ENCODE assay signal across 1 cellular context in the genomic region with DNA sequence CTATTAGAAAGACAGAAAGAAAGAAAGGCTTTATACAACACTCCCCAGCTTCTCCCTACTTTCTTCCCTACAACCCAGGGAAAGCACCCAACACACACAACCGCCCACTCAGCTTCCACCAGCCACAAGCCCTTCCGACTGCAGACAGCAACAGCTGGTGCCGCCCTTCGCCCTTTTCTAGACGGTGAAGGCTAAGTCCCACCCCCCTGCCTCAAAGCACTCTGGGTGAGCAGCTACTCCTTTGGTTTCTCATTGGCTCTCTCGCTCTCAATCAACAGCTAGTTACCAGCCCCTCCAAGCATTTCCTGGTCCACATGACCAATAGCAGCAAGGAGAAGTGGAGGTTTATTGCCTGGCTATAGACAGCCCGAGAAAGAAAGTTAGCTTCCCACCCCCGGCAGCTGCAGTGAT.
TF ChIP-seq lines count a peak whose summit lies in the region.

No MANE protein-coding gene starts in this region.

TF ChIP-seq in K562, 482 proteins besides CTCF, POLR2A, EP300 and RAD21 (continued from another document and continues in another):
- TF ChIP-seq, protein P1, sequence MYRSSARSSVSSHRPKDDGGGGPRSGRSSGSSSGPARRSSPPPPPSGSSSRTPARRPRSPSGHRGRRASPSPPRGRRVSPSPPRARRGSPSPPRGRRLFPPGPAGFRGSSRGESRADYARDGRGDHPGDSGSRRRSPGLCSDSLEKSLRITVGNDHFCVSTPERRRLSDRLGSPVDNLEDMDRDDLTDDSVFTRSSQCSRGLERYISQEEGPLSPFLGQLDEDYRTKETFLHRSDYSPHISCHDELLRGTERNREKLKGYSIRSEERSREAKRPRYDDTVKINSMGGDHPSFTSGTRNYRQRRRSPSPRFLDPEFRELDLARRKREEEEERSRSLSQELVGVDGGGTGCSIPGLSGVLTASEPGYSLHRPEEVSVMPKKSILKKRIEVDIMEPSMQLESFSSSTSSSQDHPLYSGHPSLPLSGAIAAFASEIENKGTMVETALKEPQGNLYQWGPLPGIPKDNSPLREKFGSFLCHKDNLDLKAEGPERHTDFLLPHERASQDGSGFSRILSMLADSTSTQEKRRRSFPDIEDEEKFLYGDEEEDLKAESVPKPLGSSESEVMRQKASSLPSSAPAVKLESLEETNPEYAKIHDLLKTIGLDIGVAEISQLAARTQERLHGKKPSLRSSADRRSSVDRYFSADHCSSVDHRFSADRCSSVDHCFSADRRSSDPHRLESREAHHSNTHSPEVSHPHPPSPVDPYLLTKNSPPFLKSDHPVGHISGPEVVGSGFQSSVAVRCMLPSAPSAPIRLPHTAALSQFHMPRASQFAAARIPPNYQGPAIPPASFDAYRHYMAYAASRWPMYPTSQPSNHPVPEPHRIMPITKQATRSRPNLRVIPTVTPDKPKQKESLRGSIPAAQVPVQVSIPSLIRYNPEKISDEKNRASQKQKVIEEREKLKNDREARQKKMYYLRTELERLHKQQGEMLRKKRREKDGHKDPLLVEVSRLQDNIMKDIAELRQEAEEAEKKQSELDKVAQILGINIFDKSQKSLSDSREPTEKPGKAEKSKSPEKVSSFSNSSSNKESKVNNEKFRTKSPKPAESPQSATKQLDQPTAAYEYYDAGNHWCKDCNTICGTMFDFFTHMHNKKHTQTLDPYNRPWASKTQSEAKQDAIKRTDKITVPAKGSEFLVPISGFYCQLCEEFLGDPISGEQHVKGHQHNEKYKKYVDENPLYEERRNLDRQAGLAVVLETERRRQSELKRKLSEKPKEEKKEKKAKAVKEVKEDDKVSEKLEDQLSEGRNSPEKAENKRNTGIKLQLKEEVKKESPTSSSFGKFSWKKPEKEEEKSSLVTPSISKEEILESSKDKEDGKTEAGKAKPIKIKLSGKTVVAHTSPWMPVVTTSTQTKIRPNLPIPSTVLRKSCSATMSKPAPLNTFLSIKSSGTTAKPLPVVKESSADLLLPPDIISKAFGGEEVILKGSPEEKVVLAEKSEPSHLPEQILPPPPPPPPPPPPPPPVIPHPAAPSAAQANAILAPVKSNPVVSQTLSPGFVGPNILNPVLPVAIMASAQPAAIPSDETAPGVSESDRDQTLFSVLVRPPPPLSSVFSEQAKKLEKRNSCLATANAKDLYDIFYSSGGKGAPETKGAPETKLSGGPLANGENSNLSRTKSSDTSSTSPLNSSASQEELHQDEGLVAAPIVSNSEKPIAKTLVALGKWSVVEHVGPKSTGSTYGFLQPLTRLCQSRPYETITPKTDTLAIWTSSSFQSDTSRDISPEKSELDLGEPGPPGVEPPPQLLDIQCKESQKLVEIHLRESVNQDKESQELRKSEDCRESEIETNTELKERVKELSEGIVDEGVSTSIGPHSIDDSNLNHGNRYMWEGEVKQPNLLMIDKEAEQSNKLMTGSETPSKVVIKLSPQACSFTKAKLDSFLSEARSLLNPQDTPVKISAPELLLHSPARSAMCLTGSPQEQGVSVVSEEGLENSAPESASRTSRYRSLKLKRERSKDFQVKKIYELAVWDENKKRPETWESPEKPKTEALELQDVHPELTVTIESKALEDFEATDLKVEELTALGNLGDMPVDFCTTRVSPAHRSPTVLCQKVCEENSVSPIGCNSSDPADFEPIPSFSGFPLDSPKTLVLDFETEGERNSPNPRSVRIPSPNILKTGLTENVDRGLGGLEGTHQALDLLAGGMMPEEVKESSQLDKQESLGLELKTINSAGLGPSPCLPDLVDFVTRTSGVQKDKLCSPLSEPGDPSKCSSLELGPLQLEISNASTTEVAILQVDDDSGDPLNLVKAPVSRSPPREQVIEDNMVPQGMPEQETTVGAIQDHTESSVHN (IDR thresholded peaks at IDR 0.05; ENCODE audit: borderline replicate concordance in 1 of 2, low read depth in 1 of 2) = no peak
- TF ChIP-seq KLF16 (IDR thresholded peaks at IDR 0.05) (no peak), SMAD3 (CRISPR knock-in tag; conservative IDR thresholded peaks at IDR 0.05) (no peak; the same call in 1 of the 2 replicates), HDAC1 (IDR thresholded peaks at IDR 0.05) (no peak), ZC3H8 (IDR thresholded peaks at IDR 0.05) (no peak), ZNF121 (CRISPR knock-in tag; conservative IDR thresholded peaks at IDR 0.05) (no peak), ZNF644 (tag; IDR thresholded peaks at IDR 0.05; ENCODE audit: low read depth) (no peak), ZNF436 (CRISPR knock-in tag; IDR thresholded peaks at IDR 0.05) (no peak), CCNT2 (IDR thresholded peaks at IDR 0.05; ENCODE audit: borderline replicate concordance, extremely low read depth, insufficient read length, low read depth, low read length) (no peak), HIVEP1 (CRISPR knock-in tag; IDR thresholded peaks at IDR 0.05) (no peak), ZNF707 (CRISPR knock-in tag; conservative IDR thresholded peaks at IDR 0.05) (no peak), KHSRP (IDR thresholded peaks at IDR 0.05) (no peak), GTF2F1 (IDR thresholded peaks at IDR 0.05; ENCODE audit: low read depth, low read length) (no peak), POLR2G (IDR thresholded peaks at IDR 0.05; ENCODE audit: low read depth, low read length) (peak; percentile 84), FUS (optimal IDR thresholded peaks at IDR 0.05; ENCODE audit: low read depth, low read length) (no peak), KAT8 (IDR thresholded peaks at IDR 0.05; ENCODE audit: low read depth) (no peak), TEAD4 (IDR thresholded peaks at IDR 0.05; ENCODE audit: low read length) (0 out of 2 replicates have a peak, but pooled peaks have one; percentile 13), TEAD4 (CRISPR knock-in tag; IDR thresholded peaks at IDR 0.05; ENCODE audit: borderline replicate concordance) (no peak), HMBOX1 (IDR thresholded peaks at IDR 0.05) (peak; percentile 33; the same call in 1 of the 2 replicates), SRSF9 (IDR thresholded peaks at IDR 0.05; ENCODE audit: borderline replicate concordance, low read depth, low read length) (no peak), MTF1 (CRISPR knock-in tag; IDR thresholded peaks at IDR 0.05; ENCODE audit: borderline replicate concordance) (no peak), MECOM (CRISPR knock-in tag; IDR thresholded peaks at IDR 0.05) (no peak), U2AF1 (optimal IDR thresholded peaks at IDR 0.05; ENCODE audit: low read depth, low read length) (no peak), TRIM24 (IDR thresholded peaks at IDR 0.05) (no peak), ZNF239 (CRISPR knock-in tag; IDR thresholded peaks at IDR 0.05) (no peak), TARDBP (IDR thresholded peaks at IDR 0.05) (no peak), ZNF311 (CRISPR knock-in tag; IDR thresholded peaks at IDR 0.05) (no peak), SOX6 (IDR thresholded peaks at IDR 0.05) (no peak), ZNF717 (CRISPR knock-in tag; IDR thresholded peaks at IDR 0.05) (no peak), NEUROD1 (IDR thresholded peaks at IDR 0.05; ENCODE audit: borderline replicate concordance, low read depth, low read length, partially characterized antibody) (peak; percentile 63), ZNF407 (IDR thresholded peaks at IDR 0.05; ENCODE audit: low read depth) (no peak), SUPT5H (IDR thresholded peaks at IDR 0.05) (peak; percentile 86), RREB1 (CRISPR knock-in tag; IDR thresholded peaks at IDR 0.05) (no peak), RBM39 (optimal IDR thresholded peaks at IDR 0.05; ENCODE audit: low read depth, low read length) (no peak), POU5F1 (IDR thresholded peaks at IDR 0.05; ENCODE audit: borderline replicate concordance, low read depth, low read length, partially characterized antibody) (no peak), ZNF75A (CRISPR knock-in tag; IDR thresholded peaks at IDR 0.05) (no peak), ZNF232 (CRISPR knock-in tag; IDR thresholded peaks at IDR 0.05) (no peak), ZNF174 (CRISPR knock-in tag; IDR thresholded peaks at IDR 0.05) (no peak), ELF1 (tag; IDR thresholded peaks at IDR 0.05) (peak; percentile 93), ZNF76 (CRISPR knock-in tag; IDR thresholded peaks at IDR 0.05; ENCODE audit: borderline replicate concordance) (no peak; the same call in 1 of the 2 replicates), NR2F6 (CRISPR knock-in tag; IDR thresholded peaks at IDR 0.05) (no peak)
